ENCODE assay signal across 10 cellular contexts in genomic region chr1:38577937-38578443, GRCh38.
DNase-seq lines count a peak whose midpoint lies in the region; ATAC-seq and TF ChIP-seq lines count a peak whose summit lies in the region.
"Had no signal": no experiment of that assay in that cellular context is flagged by ENCODE, and none has a peak within 500 bp of the region (broad histone marks: within the 10 kb centered on the region; RNA-seq: fewer than 3 reads in every experiment).

No MANE protein-coding gene starts in this region.

- H3K27ac Mint-ChIP-seq in activated naive CD8-positive, alpha-beta T cell treated with anti-CD3 and anti-CD28 coated beads for 36 hours, result no peak overlapping the region

- dilution Hi-C loops in mammary epithelial cell (cut with HindIII; ENCODE audit: low sequenced_read_pairs), result no loop called here

- no peak overlapping the region for H3K27ac ChIP-seq in breast epithelium
- H3K27ac ChIP-seq in mammary epithelial cell (ENCODE audit: insufficient read depth, low read depth, low read length), result no peak overlapping the region
- H3K27ac ChIP-seq in lower lobe of right lung, result no peak overlapping the region
- H3K27ac ChIP-seq in stomach, result no peak overlapping the region
- H3K27ac ChIP-seq: gastrocnemius medialis had no signal

- H3K4me3 ChIP-seq in breast epithelium (peak overlapping the region in 2 of 3 donors; percentile 27 to 59), mammary epithelial cell (replicated peaks in 1 of 3; ENCODE audit: insufficient read depth in 1 of 3, low read depth in 2 of 3, low read length in 3 of 3) (no peak overlapping the region), lower lobe of right lung (peak overlapping the region; percentile 29), stomach (peak overlapping the region; percentile 20 to 43 (median 30))
- H3K4me3 ChIP-seq: gastrocnemius medialis had no signal

- H3K4me1 ChIP-seq in breast epithelium, result peaks cover 0 to 5% of the 10 kb centered on the region in 2 donors
- no peaks in the 10 kb centered on the region for H3K4me1 ChIP-seq in mammary epithelial cell (ENCODE audit: insufficient read depth, low read length)
- H3K4me1 ChIP-seq in lower lobe of right lung, result peaks cover 8% of the 10 kb centered on the region
- peaks cover 7 to 11% (median 10%) of the 10 kb centered on the region in 4 donors for H3K4me1 ChIP-seq in stomach
- H3K4me1 ChIP-seq: BE2C, gastrocnemius medialis had no signal

- no peak for TF ChIP-seq CTCF in breast epithelium (IDR thresholded peaks at IDR 0.05)
- no peak for TF ChIP-seq CTCF in mammary epithelial cell (conservative IDR thresholded peaks at IDR 0.05 in 1 of 2, IDR thresholded peaks at IDR 0.05 in 1 of 2; ENCODE audit: extremely low read depth in 1 of 2, insufficient read depth in 1 of 2, low read depth in 1 of 2, low read length in 2 of 2)
- no peak for TF ChIP-seq CTCF in lower lobe of right lung (IDR thresholded peaks at IDR 0.05)
- no peak for TF ChIP-seq CTCF in stomach (IDR thresholded peaks at IDR 0.05)

- ATAC-seq in lower lobe of right lung, result no peak
- ATAC-seq: gastrocnemius medialis had no signal

- H3K27me3 Mint-ChIP-seq in activated naive CD8-positive, alpha-beta T cell treated with anti-CD3 and anti-CD28 coated beads for 36 hours, result peaks cover 38% of the 10 kb centered on the region

- H3K4me1 Mint-ChIP-seq in activated naive CD8-positive, alpha-beta T cell treated with anti-CD3 and anti-CD28 coated beads for 36 hours, result peaks cover 12% of the 10 kb centered on the region

- H3K36me3 ChIP-seq in breast epithelium, result no peaks in the 10 kb centered on the region
- no peaks in the 10 kb centered on the region for H3K36me3 ChIP-seq in mammary epithelial cell (ENCODE audit: insufficient read depth, low read length)
- H3K36me3 ChIP-seq in lower lobe of right lung, result no peaks in the 10 kb centered on the region
- no peaks in the 10 kb centered on the region for H3K36me3 ChIP-seq in stomach
- H3K36me3 ChIP-seq: BE2C, gastrocnemius medialis had no signal

- no peak overlapping the region for H2AFZ ChIP-seq in mammary epithelial cell (ENCODE audit: low read depth, low read length)

- H3K4me3 Mint-ChIP-seq in activated naive CD8-positive, alpha-beta T cell treated with anti-CD3 and anti-CD28 coated beads for 36 hours, result peak overlapping the region; percentile 51

- H3K4me2 ChIP-seq in mammary epithelial cell (ENCODE audit: insufficient read depth, low read depth, low read length), result no peak overlapping the region

- CTCF ChIA-PET in mammary epithelial cell (lab: Charles Lee; ENCODE audit: low non-redundant PET), result no interaction called here

- TF ChIP-seq EP300 in stomach (IDR thresholded peaks at IDR 0.05), result no peak

- in situ Hi-C loops in mammary epithelial cell (cut with MboI; ENCODE audit: low sequenced_read_pairs in 2 of 2), result loop anchor here in 1 of 2 donors (25.0 kb wide), 2 partner anchors 234 to 541 kb away; partner anchors contain the start of gene POU3F1

- H3K9ac ChIP-seq in mammary epithelial cell (ENCODE audit: insufficient read depth, low read length), result no peak overlapping the region

- intact Hi-C loops in breast epithelium (cut with DNase I; ENCODE audit: low total_unique reads), result no loop called here
- intact Hi-C loops in mammary epithelial cell (cut with micrococcal nuclease), result no loop called here
- intact Hi-C loops in lower lobe of right lung (cut with DNase I), result no loop called here
- intact Hi-C loops in stomach (cut with DNase I; ENCODE audit: low total_unique reads), result no loop called here

- BruUV-seq in mammary epithelial cell (replicated peaks; lab: Mats Ljungman, UMichigan), result no TSS peak

- H3K36me3 Mint-ChIP-seq in activated naive CD8-positive, alpha-beta T cell treated with anti-CD3 and anti-CD28 coated beads for 36 hours, result no peaks in the 10 kb centered on the region

- H3K27me3 ChIP-seq in breast epithelium (peaks cover 3 to 36% of the 10 kb centered on the region in 2 donors), mammary epithelial cell (ENCODE audit: insufficient read depth, low read length) (peaks cover 14% of the 10 kb centered on the region), lower lobe of right lung (ENCODE audit: low read depth) (peaks cover 37% of the 10 kb centered on the region), stomach (peaks cover 4 to 73% (median 15%) of the 10 kb centered on the region in 3 donors)

- H4K20me1 ChIP-seq in mammary epithelial cell (ENCODE audit: insufficient read depth, low read length), result no peaks in the 10 kb centered on the region

- H3K9me3 Mint-ChIP-seq in activated naive CD8-positive, alpha-beta T cell treated with anti-CD3 and anti-CD28 coated beads for 36 hours, result no peaks in the 10 kb centered on the region

- H3K9me3 ChIP-seq in breast epithelium (no peaks in the 10 kb centered on the region), mammary epithelial cell (replicated peaks; ENCODE audit: insufficient read depth, low read length) (no peaks in the 10 kb centered on the region), lower lobe of right lung (no peaks in the 10 kb centered on the region), stomach (no peaks in the 10 kb centered on the region)
- H3K9me3 ChIP-seq: BE2C, gastrocnemius medialis had no signal

- 18% methylated on average over 9 of the region's 18 CpGs for WGBS in mammary epithelial cell (ENCODE audit: low coverage, missing lambda C conversion rate)
- WGBS in stomach, 5 donors, result 8 to 13% (median 10%) methylated on average over 18 of the region's 18 CpGs

- DNase-seq in breast epithelium (ENCODE audit: low spot score in 2 of 2) (no peak), mammary epithelial cell (no peak), lower lobe of right lung (no peak), stomach (no peak), NCI-H2227 treated with DMSO at 0.1 percent for 48 hours (lab: John Stamatoyannopoulos, UW) (no peak), cerebellum (ENCODE audit: low spot score) (no peak)
- no peak for DNase-seq in activated naive CD8-positive, alpha-beta T cell treated with anti-CD3 and anti-CD28 coated beads for 36 hours
- DNase-seq in stimulated activated CD4-positive, alpha-beta T cell treated with anti-CD3 and anti-CD28 coated beads, Interleukin-4, amount 100 ng/mL, for 4 hours, result no peak
- DNase-seq: BE2C, gastrocnemius medialis had no signal

- TF ChIP-seq POLR2A in breast epithelium (IDR thresholded peaks at IDR 0.05) (no peak), stomach (IDR thresholded peaks at IDR 0.05) (no peak)

- no peaks in the 10 kb centered on the region for H3K79me2 ChIP-seq in mammary epithelial cell (ENCODE audit: insufficient read depth, low read length)

Comparison
In these comparisons a context has a peak if more than half of its experiments do, and no peak if none do; other contexts are left out.
1. H3K4me3 ChIP-seq: peak in breast epithelium (2 of 3), lower lobe of right lung (single experiment) and stomach (4 of 4); none in mammary epithelial cell (0 of 3).